ENCODE assay signal across 17 cellular contexts in the genomic region with DNA sequence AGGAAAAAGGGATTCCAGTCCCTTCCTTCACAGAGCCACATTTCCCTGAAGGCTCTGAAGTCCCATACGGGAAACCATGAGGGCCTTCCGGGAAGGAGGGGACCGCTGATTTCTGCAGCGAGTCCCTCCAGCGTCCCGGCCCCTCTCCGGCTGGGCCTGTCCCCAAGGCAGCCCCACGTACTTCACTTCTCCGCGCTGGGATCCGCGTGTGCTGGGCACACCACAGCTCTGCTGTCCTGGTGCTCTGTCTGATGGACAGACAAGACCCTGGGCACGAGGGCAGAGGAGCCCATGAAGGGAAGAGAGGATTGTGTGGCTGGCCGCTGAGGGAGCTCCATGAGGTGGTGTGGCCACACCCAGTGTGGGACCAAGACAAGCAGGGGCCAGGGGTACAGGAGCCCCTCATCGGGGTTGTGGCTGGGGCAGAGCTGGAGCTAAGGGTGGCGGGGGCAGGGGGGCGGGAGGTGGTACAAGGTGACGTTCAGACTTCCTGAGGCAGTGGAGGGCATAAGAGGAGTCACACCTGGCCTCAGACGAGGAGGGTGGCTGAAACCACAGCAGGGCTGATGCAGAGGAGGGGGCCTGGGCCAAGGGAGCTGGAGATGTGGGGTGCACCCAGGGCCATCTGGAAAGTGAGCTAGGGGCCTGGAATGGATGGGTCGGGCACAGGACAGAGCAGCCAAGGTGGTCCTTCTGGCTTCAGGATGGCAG.
DNase-seq lines count a peak whose midpoint lies in the region; ATAC-seq and TF ChIP-seq lines count a peak whose summit lies in the region.
"Had no signal": no experiment of that assay in that cellular context is flagged by ENCODE, and none has a peak within 500 bp of the region (broad histone marks: within the 10 kb centered on the region; RNA-seq: fewer than 3 reads in every experiment).

No MANE protein-coding gene starts in this region.

- H3K27me3 ChIP-seq in DND-41 (ENCODE audit: insufficient read depth, low read length, poor library complexity): no peaks in the 10 kb centered on the region
- H3K27me3 ChIP-seq: dorsolateral prefrontal cortex, thyroid gland had no signal

- H3K27me3 Mint-ChIP-seq in activated naive CD8-positive, alpha-beta T cell: peaks cover 7% of the 10 kb centered on the region
- H3K27me3 Mint-ChIP-seq in nephron progenitor cell (ENCODE audit: low read depth, poor library complexity): peaks cover 11% of the 10 kb centered on the region

- TF ChIP-seq CTCF in DND-41 (IDR thresholded peaks at IDR 0.05; ENCODE audit: borderline replicate concordance, extremely low read depth, low read length, poor library complexity, severe bottlenecking): no peak
- TF ChIP-seq CTCF in nephron progenitor cell (IDR thresholded peaks at IDR 0.05): no peak
- no peak for TF ChIP-seq CTCF in GM10266 (IDR thresholded peaks at IDR 0.05; ENCODE audit: control insufficient read depth, insufficient read depth, low read depth, missing control alignments)

- H3K36me3 Mint-ChIP-seq in activated naive CD8-positive, alpha-beta T cell: no peaks in the 10 kb centered on the region
- no peaks in the 10 kb centered on the region for H3K36me3 Mint-ChIP-seq in nephron progenitor cell (ENCODE audit: low read depth)

- peak overlapping the region; percentile 98 for H3K4me2 ChIP-seq in DND-41 (ENCODE audit: insufficient read depth, low read length)

- peak overlapping the region; percentile 64 to 83; a peak in 3 of 4 replicates for H3K4me3 ChIP-seq in DND-41 (ENCODE audit: low read depth in 1 of 2, low read length in 2 of 2)
- H3K4me3 ChIP-seq: dorsolateral prefrontal cortex, GM23248, left lung, thyroid gland had no signal

- no peak overlapping the region for H2AFZ ChIP-seq in DND-41 (ENCODE audit: low read depth, low read length)
- H2AFZ ChIP-seq: GM23248 had no signal

- peak; percentile 22 for ATAC-seq in DND-41 (ENCODE audit: insufficient read depth, low read depth)
- ATAC-seq in HG02763 (IDR thresholded peaks at IDR 0.05; ENCODE audit: unreplicated experiment): peak; percentile 18
- no peak for ATAC-seq in GM19328 (IDR thresholded peaks at IDR 0.05; ENCODE audit: unreplicated experiment)
- no peak for ATAC-seq in HG03469 (IDR thresholded peaks at IDR 0.05; ENCODE audit: unreplicated experiment)
- ATAC-seq: left lung, Panc1 had no signal

- H3K9me3 Mint-ChIP-seq in activated naive CD8-positive, alpha-beta T cell (ENCODE audit: low read depth): no peaks in the 10 kb centered on the region
- H3K9me3 Mint-ChIP-seq in nephron progenitor cell: no peaks in the 10 kb centered on the region

- H3K4me1 Mint-ChIP-seq in activated naive CD8-positive, alpha-beta T cell (ENCODE audit: low read depth): peaks cover 40% of the 10 kb centered on the region
- peaks cover 75% of the 10 kb centered on the region for H3K4me1 Mint-ChIP-seq in nephron progenitor cell

- peak; percentile 80 for DNase-seq in DND-41
- no peak for DNase-seq in nephron progenitor cell
- no peak for DNase-seq in GM10266 (ENCODE audit: extremely low spot score)
- DNase-seq: activated CD4-positive, alpha-beta T cell treated with anti-CD3 and anti-CD28 coated beads for 4 hours; dorsolateral prefrontal cortex; GM23248; Kasumi-1; NCI-H187; NCI-H526 had no signal

- H3K9me3 ChIP-seq in DND-41 (ENCODE audit: insufficient read depth, low read length, severe bottlenecking): no peaks in the 10 kb centered on the region
- H3K9me3 ChIP-seq: left lung, thyroid gland had no signal

- peaks cover 76% of the 10 kb centered on the region for H3K36me3 ChIP-seq in DND-41 (ENCODE audit: insufficient read depth, low read length)
- H3K36me3 ChIP-seq: left lung, thyroid gland had no signal

- peaks cover 99% of the 10 kb centered on the region for H3K79me2 ChIP-seq in DND-41 (ENCODE audit: insufficient read depth, low read length)

- H3K4me1 ChIP-seq in DND-41 (ENCODE audit: insufficient read depth, low read length): peaks cover 89% of the 10 kb centered on the region

- peaks cover 67% of the 10 kb centered on the region for H4K20me1 ChIP-seq in DND-41 (ENCODE audit: insufficient read depth, low read length)

- peak overlapping the region; percentile 88 for H3K9ac ChIP-seq in DND-41 (ENCODE audit: low read depth, low read length)
- H3K9ac ChIP-seq: GM23248 had no signal

- no peak overlapping the region for H3K27ac Mint-ChIP-seq in activated naive CD8-positive, alpha-beta T cell
- peak overlapping the region; percentile 79 for H3K27ac Mint-ChIP-seq in nephron progenitor cell

- H3K27ac ChIP-seq in DND-41 (ENCODE audit: low read length): peak overlapping the region; percentile 98
- H3K27ac ChIP-seq: C4-2B, GM23248, left lung had no signal

- H3K4me3 Mint-ChIP-seq in activated naive CD8-positive, alpha-beta T cell: peak overlapping the region; percentile 66
- peak overlapping the region; percentile 43 for H3K4me3 Mint-ChIP-seq in nephron progenitor cell

Comparison
In these comparisons a context has a peak if more than half of its experiments do, and no peak if none do; other contexts are left out.
1. ATAC-seq: peak in DND-41 (single experiment) and HG02763 (single experiment); none in GM19328 (single experiment) and HG03469 (single experiment).